10 cellular contexts compared by ENCODE assay signal in genomic region chr2:171260471-171261424, GRCh38.
DNase-seq lines count a peak whose midpoint lies in the region; ATAC-seq, FAIRE-seq and TF ChIP-seq lines count a peak whose summit lies in the region.
"Had no signal": no experiment of that assay in that cellular context is flagged by ENCODE, and none has a peak within 500 bp of the region (broad histone marks: within the 10 kb centered on the region; RNA-seq: fewer than 3 reads in every experiment).

No MANE protein-coding gene starts in this region.

- 13% methylated on average over 6 of the region's 6 CpGs for WGBS in K562 (ENCODE audit: insufficient coverage, low coverage, missing lambda C conversion rate)

- H3K79me2 ChIP-seq in OCI-LY1 (ENCODE audit: insufficient read depth, low read length) (no peaks in the 10 kb centered on the region), K562 (ENCODE audit: control insufficient read depth, insufficient read depth, low read length) (no peaks in the 10 kb centered on the region)

- in situ Hi-C loops in K562 (cut with MboI): no loop called here

- no peak overlapping the region for H3K4me3 ChIP-seq in OCI-LY1 (ENCODE audit: low read depth, low read length, poor library complexity, severe bottlenecking)
- no peak overlapping the region for H3K4me3 ChIP-seq in K562
- H3K4me3 ChIP-seq: colonic mucosa had no signal

- no peaks in the 10 kb centered on the region for H3K9me3 Mint-ChIP-seq in natural killer cell treated with Interleukin-12 subunit alpha and Interleukin-12 subunit beta and Interleukin-15 and Interleukin-18, amount 100 ng/mL, for 72 hours
- H3K9me3 Mint-ChIP-seq in natural killer cell: no peaks in the 10 kb centered on the region

- H3K9ac ChIP-seq in OCI-LY1 (ENCODE audit: low read length): no peak overlapping the region
- H3K9ac ChIP-seq in K562 (ENCODE audit: insufficient read depth in 1 of 2, low read depth in 2 of 2, low read length in 2 of 2): no peak overlapping the region

- peak overlapping the region; percentile 13 for H3K4me3 Mint-ChIP-seq in natural killer cell treated with Interleukin-12 subunit alpha and Interleukin-12 subunit beta and Interleukin-15 and Interleukin-18, amount 100 ng/mL, for 72 hours
- H3K4me3 Mint-ChIP-seq in natural killer cell: no peak overlapping the region

- H3K27me3 Mint-ChIP-seq in natural killer cell treated with Interleukin-12 subunit alpha and Interleukin-12 subunit beta and Interleukin-15 and Interleukin-18, amount 100 ng/mL, for 72 hours: no peaks in the 10 kb centered on the region
- H3K27me3 Mint-ChIP-seq in natural killer cell (ENCODE audit: low read depth in 2 of 2): no peaks in the 10 kb centered on the region

- H3K27me3 ChIP-seq in OCI-LY1 (ENCODE audit: insufficient read depth, low read length) (no peaks in the 10 kb centered on the region), K562 (ENCODE audit: control insufficient read depth in 2 of 2, insufficient read depth in 2 of 2, low read length in 2 of 2) (no peaks in the 10 kb centered on the region)
- H3K27me3 ChIP-seq: colonic mucosa had no signal

- no peak overlapping the region for H3K27ac ChIP-seq in OCI-LY1 (ENCODE audit: low read depth, low read length, poor library complexity, severe bottlenecking)
- H3K27ac ChIP-seq in K562 (ENCODE audit: extremely low read depth, low read depth, low read length): no peak overlapping the region
- no peak overlapping the region for H3K27ac ChIP-seq in caudate nucleus (ENCODE audit: low read depth, low read length)
- H3K27ac ChIP-seq: colonic mucosa had no signal

- ATAC-seq in natural killer cell treated with Interleukin-12 subunit alpha and Interleukin-12 subunit beta and Interleukin-15 and Interleukin-18, amount 100 ng/mL, for 72 hours: peak in 1 of 2 donors; percentile 43
- ATAC-seq in natural killer cell: no peak
- no peak for ATAC-seq in K562
- ATAC-seq in HG03108 (IDR thresholded peaks at IDR 0.05; ENCODE audit: unreplicated experiment): no peak

- TF ChIP-seq POLR2A in K562 (conservative IDR thresholded peaks at IDR 0.05): no peak

- CTCF ChIA-PET in K562 (lab: Yijun Ruan, JAX; ENCODE audit: low intra/inter-chr PET ratio): no interaction called here

- no peaks in the 10 kb centered on the region for H3K9me2 ChIP-seq in OCI-LY1 (ENCODE audit: low read depth, low read length)

- H4K20me1 ChIP-seq in OCI-LY1 (ENCODE audit: insufficient read depth, low read length): no peaks in the 10 kb centered on the region
- H4K20me1 ChIP-seq in K562 (replicated peaks; ENCODE audit: control insufficient read depth, insufficient read depth, low read length): no peaks in the 10 kb centered on the region

- no peak for DNase-seq in natural killer cell treated with Interleukin-12 subunit alpha and Interleukin-12 subunit beta and Interleukin-15 and Interleukin-18, amount 100 ng/mL, for 72 hours (ENCODE audit: low spot score)
- DNase-seq in natural killer cell: no peak
- DNase-seq in K562 (ENCODE audit: extremely low read depth in 1 of 4, low spot score in 3 of 4): no peak
- no peak for DNase-seq in HPDE6-E6E7 (ENCODE audit: extremely low spot score)
- DNase-seq in caudate nucleus (lab: John Stamatoyannopoulos, UW): no peak
- no peak for DNase-seq in NCI-H187 (lab: John Stamatoyannopoulos, UW)
- DNase-seq: colonic mucosa had no signal

- H3K36me3 Mint-ChIP-seq in natural killer cell treated with Interleukin-12 subunit alpha and Interleukin-12 subunit beta and Interleukin-15 and Interleukin-18, amount 100 ng/mL, for 72 hours: no peaks in the 10 kb centered on the region
- H3K36me3 Mint-ChIP-seq in natural killer cell: no peaks in the 10 kb centered on the region

- POLR2A ChIA-PET in K562 (lab: Yijun Ruan, JAX): interaction anchor here (0.6 to 2.6 kb wide), 3 partner anchors 11 to 331 kb away, joined by 3 to 9 read pairs (median 4); no protein-coding TSS in a partner anchor

- TF ChIP-seq EP300 in K562 (IDR thresholded peaks at IDR 0.05; ENCODE audit: low read length): no peak

- H3K27ac Mint-ChIP-seq in natural killer cell treated with Interleukin-12 subunit alpha and Interleukin-12 subunit beta and Interleukin-15 and Interleukin-18, amount 100 ng/mL, for 72 hours: no peak overlapping the region
- H3K27ac Mint-ChIP-seq in natural killer cell: no peak overlapping the region

- 0 out of 4 replicates have a peak, but pooled peaks of 1 of the 2 experiments have one; percentile 11 for TF ChIP-seq RAD21 in K562 (CRISPR knock-in tag; conservative IDR thresholded peaks at IDR 0.05 in 1 of 2, IDR thresholded peaks at IDR 0.05 in 1 of 2)

- H2AFZ ChIP-seq in OCI-LY1 (ENCODE audit: low read length) (0 out of 2 replicates have a peak overlapping the region, but pooled peaks have one; percentile 20), K562 (ENCODE audit: low read depth, low read length) (no peak overlapping the region)

- no TSS peak for BruUV-seq in K562 (replicated peaks; lab: Mats Ljungman, UMichigan)

- H3F3A ChIP-seq in OCI-LY1 (ENCODE audit: insufficient read depth, low read length): no peaks in the 10 kb centered on the region

- H3K9me1 ChIP-seq in K562 (ENCODE audit: control insufficient read depth, insufficient read depth, low read length): no peaks in the 10 kb centered on the region

- intact Hi-C loops in natural killer cell (cut with micrococcal nuclease): no loop called here
- intact Hi-C loops in K562 (cut with micrococcal nuclease): no loop called here

- H3K4me1 ChIP-seq in OCI-LY1 (ENCODE audit: insufficient read depth, low read length, severe bottlenecking) (peaks cover 2% of the 10 kb centered on the region), K562 (replicated peaks in 1 of 2; ENCODE audit: control insufficient read depth in 2 of 2, insufficient read depth in 2 of 2, low read length in 2 of 2) (no peaks in the 10 kb centered on the region; a peak in 2 of 5 replicates)
- H3K4me1 ChIP-seq: colonic mucosa had no signal

- FAIRE-seq in K562 (lab: Jason Lieb, UNC): peak; percentile 59
- FAIRE-seq: TTC549 had no signal

- H3K9me3 ChIP-seq in OCI-LY1 (ENCODE audit: low read length) (0 out of 2 replicates have a peak, but pooled peaks cover 3% of the 10 kb centered on the region), K562 (replicated peaks; ENCODE audit: control insufficient read depth, insufficient read depth, low read depth, low read length) (no peaks in the 10 kb centered on the region)
- H3K9me3 ChIP-seq: colonic mucosa had no signal

- peaks cover 8 to 16% of the 10 kb centered on the region in 2 donors for H3K4me1 Mint-ChIP-seq in natural killer cell treated with Interleukin-12 subunit alpha and Interleukin-12 subunit beta and Interleukin-15 and Interleukin-18, amount 100 ng/mL, for 72 hours (ENCODE audit: low read depth in 2 of 2)
- peaks cover 7 to 11% of the 10 kb centered on the region in 2 donors for H3K4me1 Mint-ChIP-seq in natural killer cell

- H3K4me2 ChIP-seq in OCI-LY1 (ENCODE audit: low read length) (no peak overlapping the region), K562 (ENCODE audit: insufficient read depth, low read length) (no peak overlapping the region)

- H3K36me3 ChIP-seq in OCI-LY1 (ENCODE audit: insufficient read depth, low read length) (no peaks in the 10 kb centered on the region), K562 (ENCODE audit: control insufficient read depth, insufficient read depth, low read length) (no peaks in the 10 kb centered on the region)
- H3K36me3 ChIP-seq: colonic mucosa had no signal

- TF ChIP-seq CTCF in natural killer cell (IDR thresholded peaks at IDR 0.05) (no peak), OCI-LY1 (IDR thresholded peaks at IDR 0.05; ENCODE audit: low read length) (no peak), K562 (IDR thresholded peaks at IDR 0.05 in 2 of 3, conservative IDR thresholded peaks at IDR 0.05 in 1 of 3; ENCODE audit: insufficient read depth in 2 of 3, low read depth in 1 of 3, low read length in 3 of 3) (no peak)

TF ChIP-seq in K562, 482 proteins besides CTCF, POLR2A, EP300 and RAD21 (continues in another document):
- TF ChIP-seq ARID1B (IDR thresholded peaks at IDR 0.05) (peak; percentile 45; the same call in 1 of the 2 replicates), GABPA (tag; conservative IDR thresholded peaks at IDR 0.05; ENCODE audit: low read depth) (no peak), SMARCA4 (IDR thresholded peaks at IDR 0.05) (peak; percentile 24; the same call in 1 of the 2 replicates), STAT6 (CRISPR knock-in tag; IDR thresholded peaks at IDR 0.05) (no peak), RBM34 (IDR thresholded peaks at IDR 0.05; ENCODE audit: borderline replicate concordance, insufficient read depth, low read length) (no peak), FIP1L1 (IDR thresholded peaks at IDR 0.05; ENCODE audit: low read depth, low read length, poor library complexity, severe bottlenecking) (no peak), SMARCE1 (IDR thresholded peaks at IDR 0.05) (peak; percentile 25; the same call in 1 of the 2 replicates), PTTG1 (tag; IDR thresholded peaks at IDR 0.05; ENCODE audit: low read depth) (no peak), CCNT2 (IDR thresholded peaks at IDR 0.05; ENCODE audit: borderline replicate concordance, extremely low read depth, insufficient read length, low read depth, low read length) (no peak), NONO (IDR thresholded peaks at IDR 0.05; ENCODE audit: low read depth in 2 of 2, low read length in 1 of 2) (no peak), ZNF316 (IDR thresholded peaks at IDR 0.05) (peak; percentile 72)
- TF ChIP-seq, protein P1, sequence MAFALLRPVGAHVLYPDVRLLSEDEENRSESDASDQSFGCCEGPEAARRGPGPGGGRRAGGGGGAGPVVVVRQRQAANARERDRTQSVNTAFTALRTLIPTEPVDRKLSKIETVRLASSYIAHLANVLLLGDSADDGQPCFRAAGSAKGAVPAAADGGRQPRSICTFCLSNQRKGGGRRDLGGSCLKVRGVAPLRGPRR (CRISPR knock-in tag; IDR thresholded peaks at IDR 0.05): no peak
